ENCODE assay signal across 7 cellular contexts in genomic region chr1:169688377-169688776, GRCh38. TPM values are rescaled to one million over a fixed set of nuclear protein-coding genes. Genes with fewer than 3 reads are reported as not detected.
"Had no signal": no experiment of that assay in that cellular context is flagged by ENCODE, and none has a peak within 500 bp of the region (broad histone marks: within the 10 kb centered on the region; RNA-seq: fewer than 3 reads in every experiment).

No MANE protein-coding gene starts in this region.

RNA-seq across cellular contexts. Expression of gene SELL, which starts 23.0 kb away (rescaled TPM):
- total RNA-seq: GM23248, H7, HT1080 had no signal
- polyA plus RNA-seq: GM23248, K562 had no signal

RNA-seq across cellular contexts. Expression of gene SELE, which starts 45.5 kb away (rescaled TPM):
- total RNA-seq: GM23248, H4, H7, HFFc6, HT1080, K562 had no signal
- polyA plus RNA-seq: GM23248 had no signal

RNA-seq across cellular contexts. Expression of gene SELP, which starts 58.5 kb away (rescaled TPM):
- total RNA-seq: GM23248, H7, HepG2, HFFc6, HT1080, K562 had no signal
- polyA plus RNA-seq: GM23248, K562 had no signal
